In the genomic region with DNA sequence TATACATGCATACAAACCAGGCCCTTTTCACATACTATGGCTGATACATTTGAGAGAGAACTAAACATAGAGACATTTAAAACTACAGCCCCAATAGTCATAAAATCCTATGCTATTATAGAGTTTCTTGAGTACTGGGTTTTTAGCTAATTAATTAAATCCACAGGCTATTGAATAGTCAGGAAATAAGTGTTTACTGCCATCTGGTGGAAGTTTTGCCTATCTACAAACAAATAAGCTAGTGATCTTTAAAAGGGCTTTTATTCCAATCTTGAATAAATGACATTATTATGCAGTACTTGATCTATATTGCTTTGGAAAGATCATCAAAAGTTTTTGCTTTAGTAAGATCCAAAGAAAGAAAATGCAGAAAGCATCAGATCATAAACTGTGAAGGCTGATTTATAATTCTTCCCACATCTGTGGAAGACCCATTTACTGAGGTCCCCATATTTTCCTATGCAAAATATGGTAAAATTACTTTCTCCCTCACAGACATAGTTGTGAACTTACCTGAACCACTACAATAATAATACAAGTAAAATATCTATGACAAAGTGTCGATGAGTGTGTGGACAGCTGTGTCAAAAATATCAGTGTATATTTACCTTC, we compare ENCODE assay signal across 8 cellular contexts.
DNase-seq lines count a peak whose midpoint lies in the region; ATAC-seq and TF ChIP-seq lines count a peak whose summit lies in the region.

No MANE protein-coding gene starts in this region.

- no peak overlapping the region for H3K27ac Mint-ChIP-seq in neural crest cell (ENCODE audit: unreplicated experiment)
- H3K27ac Mint-ChIP-seq in activated CD4-positive, alpha-beta T cell treated with anti-CD3 and anti-CD28 coated beads, Interleukin-2, amount 10 ng/mL, durations not matched to agents 24 days and 14 days: no peak overlapping the region

- intact Hi-C loops in activated CD4-positive, alpha-beta T cell treated with anti-CD3 and anti-CD28 coated beads, Interleukin-2, amount 10 ng/mL, durations not matched to agents 24 days and 14 days (cut with micrococcal nuclease): loop anchor here (1.0 to 2.0 kb wide), 2 partner anchors 267 to 604 kb away; no protein-coding TSS in a partner anchor

- ATAC-seq in HG03196 (IDR thresholded peaks at IDR 0.05; ENCODE audit: unreplicated experiment) (no peak), HG03159 (IDR thresholded peaks at IDR 0.05; ENCODE audit: unreplicated experiment) (no peak)

- TF ChIP-seq CTCF in GM13977 (IDR thresholded peaks at IDR 0.05; ENCODE audit: extremely low read depth, insufficient read depth, missing control alignments) (peak; percentile 45), coronary artery (IDR thresholded peaks at IDR 0.05) (peak; percentile 33), neural crest cell (conservative IDR thresholded peaks at IDR 0.05) (peak; percentile 94)

- no peak overlapping the region for H3K27ac ChIP-seq in coronary artery

- H3K4me3 ChIP-seq in coronary artery: no peak overlapping the region

- DNase-seq in AML-193 (lab: John Stamatoyannopoulos, UW) (peak; percentile 34 to 40), GM13977 (ENCODE audit: low spot score) (no peak), NCI-H82 treated with DMSO at 0.1 percent for 48 hours (lab: John Stamatoyannopoulos, UW; ENCODE audit: unreplicated experiment) (peak; percentile 42), coronary artery (ENCODE audit: low spot score) (no peak), neural crest cell (ENCODE audit: low read depth, low spot score) (no peak)
- DNase-seq in activated CD4-positive, alpha-beta T cell treated with anti-CD3 and anti-CD28 coated beads, Interleukin-2, amount 10 ng/mL, durations not matched to agents 24 days and 14 days: no peak

- H3K36me3 Mint-ChIP-seq in neural crest cell (ENCODE audit: low read depth): no peaks in the 10 kb centered on the region
- H3K36me3 Mint-ChIP-seq in activated CD4-positive, alpha-beta T cell treated with anti-CD3 and anti-CD28 coated beads, Interleukin-2, amount 10 ng/mL, durations not matched to agents 24 days and 14 days (ENCODE audit: low read depth): peaks cover 17% of the 10 kb centered on the region

- H3K9me3 Mint-ChIP-seq in neural crest cell: peaks cover 3% of the 10 kb centered on the region
- H3K9me3 Mint-ChIP-seq in activated CD4-positive, alpha-beta T cell treated with anti-CD3 and anti-CD28 coated beads, Interleukin-2, amount 10 ng/mL, durations not matched to agents 24 days and 14 days: peaks cover 6% of the 10 kb centered on the region

- H3K4me1 Mint-ChIP-seq in neural crest cell: no peaks in the 10 kb centered on the region
- peaks cover 6% of the 10 kb centered on the region for H3K4me1 Mint-ChIP-seq in activated CD4-positive, alpha-beta T cell treated with anti-CD3 and anti-CD28 coated beads, Interleukin-2, amount 10 ng/mL, durations not matched to agents 24 days and 14 days

- no peak overlapping the region for H3K4me3 Mint-ChIP-seq in neural crest cell
- no peak overlapping the region for H3K4me3 Mint-ChIP-seq in activated CD4-positive, alpha-beta T cell treated with anti-CD3 and anti-CD28 coated beads, Interleukin-2, amount 10 ng/mL, durations not matched to agents 24 days and 14 days

- in situ Hi-C loops in GM13977 (cut with MboI; ENCODE audit: low pct_unique_long_range_greater_than_20kb, low sequenced_read_pairs, unreplicated experiment): no loop called here

- no peaks in the 10 kb centered on the region for H3K27me3 Mint-ChIP-seq in neural crest cell (ENCODE audit: low read depth)
- no peaks in the 10 kb centered on the region for H3K27me3 Mint-ChIP-seq in activated CD4-positive, alpha-beta T cell treated with anti-CD3 and anti-CD28 coated beads, Interleukin-2, amount 10 ng/mL, durations not matched to agents 24 days and 14 days

Comparison
In these comparisons a context has a peak if more than half of its experiments do, and no peak if none do; other contexts are left out.
1. DNase-seq: peak in AML-193 (2 of 2) and NCI-H82 treated with DMSO at 0.1 percent for 48 hours (single experiment); none in GM13977 (single experiment), coronary artery (single experiment), neural crest cell (single experiment) and activated CD4-positive, alpha-beta T cell treated with anti-CD3 and anti-CD28 coated beads, Interleukin-2, amount 10 ng/mL, durations not matched to agents 24 days and 14 days (single experiment).
2. CTCF ChIP-seq: peak in every context shown above with its lines; median percentile 94 in neural crest cell; 45 in GM13977; 33 in coronary artery.